Comparison of ENCODE assay signal across 15 cellular contexts in genomic region chr21:35190201-35190701, GRCh38.
A peak's percentile ranks its signal among the peaks of the same experiment; 100 is the strongest.
DNase-seq lines count a peak whose midpoint lies in the region; ATAC-seq and TF ChIP-seq lines count a peak whose summit lies in the region.
"Had no signal": no experiment of that assay in that cellular context is flagged by ENCODE, and none has a peak within 500 bp of the region (broad histone marks: within the 10 kb centered on the region; RNA-seq: fewer than 3 reads in every experiment).

No MANE protein-coding gene starts in this region.

- H3K4me1 Mint-ChIP-seq in activated naive CD8-positive, alpha-beta T cell (ENCODE audit: low read depth) = peaks cover 7% of the 10 kb centered on the region
- H3K4me1 Mint-ChIP-seq: endodermal cell had no signal

- ATAC-seq in HG03378 (IDR thresholded peaks at IDR 0.05; ENCODE audit: unreplicated experiment) = peak; percentile 14
- peak; percentile 45 for ATAC-seq in left lung
- ATAC-seq in HG03521 (IDR thresholded peaks at IDR 0.05; ENCODE audit: unreplicated experiment) = no peak
- ATAC-seq in GM18909 (IDR thresholded peaks at IDR 0.05; ENCODE audit: poor library complexity, unreplicated experiment) = no peak

- TF ChIP-seq EP300 in ovary (IDR thresholded peaks at IDR 0.05) = no peak

- 58 to 82% (median 71%) methylated on average over 5 of the region's 5 CpGs for WGBS in ovary, 3 donors

- H3K36me3 ChIP-seq in left lung = no peaks in the 10 kb centered on the region
- H3K36me3 ChIP-seq in ovary = no peaks in the 10 kb centered on the region
- H3K36me3 ChIP-seq: transverse colon had no signal

- H3K4me3 Mint-ChIP-seq in activated naive CD8-positive, alpha-beta T cell = no peak overlapping the region
- H3K4me3 Mint-ChIP-seq: endodermal cell had no signal

- H3K4me3 ChIP-seq in left lung = no peak overlapping the region
- no peak overlapping the region for H3K4me3 ChIP-seq in ovary
- H3K4me3 ChIP-seq: transverse colon had no signal

- peak overlapping the region; percentile 13 for H3K27ac Mint-ChIP-seq in activated naive CD8-positive, alpha-beta T cell
- H3K27ac Mint-ChIP-seq: endodermal cell had no signal

- intact Hi-C loops in left lung (cut with DNase I) = no loop called here
- intact Hi-C loops in ovary (cut with DNase I) = no loop called here

- H3K27me3 ChIP-seq in left lung (no peaks in the 10 kb centered on the region), ovary (no peaks in the 10 kb centered on the region)
- H3K27me3 ChIP-seq: transverse colon had no signal

- H3K4me1 ChIP-seq in left lung = no peaks in the 10 kb centered on the region
- H3K4me1 ChIP-seq in ovary (ENCODE audit: insufficient read depth) = peaks cover 3% of the 10 kb centered on the region

- H3K9me3 ChIP-seq in left lung (no peaks in the 10 kb centered on the region), ovary (no peaks in the 10 kb centered on the region)
- H3K9me3 ChIP-seq: Caco-2, transverse colon had no signal

- H3K27me3 Mint-ChIP-seq in activated naive CD8-positive, alpha-beta T cell = no peaks in the 10 kb centered on the region

- TF ChIP-seq POLR2A in ovary (IDR thresholded peaks at IDR 0.05) = no peak

- H3K36me3 Mint-ChIP-seq in activated naive CD8-positive, alpha-beta T cell = no peaks in the 10 kb centered on the region

- H3K27ac ChIP-seq in left lung (peak overlapping the region in 1 of 2 donors; percentile 13), ovary (no peak overlapping the region)

- DNase-seq in ELR (ENCODE audit: low read depth) (peak; percentile 40), left lung (no peak), CD1c-positive myeloid dendritic cell (ENCODE audit: extremely low spot score) (no peak), ovary (no peak)
- DNase-seq: Caco-2, endodermal cell, H7, NCI-H187, nucleus accumbens, SHP77, transverse colon had no signal

- H3K9me3 Mint-ChIP-seq in activated naive CD8-positive, alpha-beta T cell (ENCODE audit: low read depth) = no peaks in the 10 kb centered on the region
- H3K9me3 Mint-ChIP-seq: endodermal cell had no signal

- no peak for TF ChIP-seq CTCF in left lung (IDR thresholded peaks at IDR 0.05)
- TF ChIP-seq CTCF in ovary (IDR thresholded peaks at IDR 0.05) = no peak

Comparison
In these comparisons a context has a peak if more than half of its experiments do, and no peak if none do; other contexts are left out.
1. ATAC-seq: peak in HG03378 (single experiment) and left lung (single experiment); none in HG03521 (single experiment) and GM18909 (single experiment).